1 cellular context compared by ENCODE assay signal in the genomic region with DNA sequence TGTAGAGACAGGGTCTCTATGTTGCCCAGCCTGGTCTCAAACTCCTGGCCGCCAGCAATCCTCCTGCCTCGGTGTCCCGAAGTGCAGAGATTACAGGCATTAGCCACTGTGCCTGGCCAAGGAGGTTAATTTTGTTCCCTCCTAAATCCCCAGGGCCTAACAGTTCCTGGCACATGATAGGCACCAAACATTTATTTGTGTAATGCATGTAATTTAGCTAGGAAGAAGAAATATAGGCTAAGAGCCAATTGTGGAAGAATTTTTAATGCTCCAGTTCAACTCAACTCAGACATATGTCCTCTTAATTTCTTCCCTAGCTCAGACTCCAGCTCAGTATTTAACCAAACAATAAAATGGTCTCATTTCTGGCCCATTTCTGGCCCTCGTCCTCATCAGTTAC.
TF ChIP-seq lines count a peak whose summit lies in the region.

No MANE protein-coding gene starts in this region.

TF ChIP-seq in IMR-90, 13 proteins besides CTCF, POLR2A, EP300 and RAD21:
- TF ChIP-seq BHLHE40 (IDR thresholded peaks at IDR 0.05; ENCODE audit: low read depth, low read length) (no peak), MXI1 (IDR thresholded peaks at IDR 0.05; ENCODE audit: borderline replicate concordance, low read depth, low read length) (no peak), MAZ (IDR thresholded peaks at IDR 0.05; ENCODE audit: borderline replicate concordance, low read depth, low read length) (no peak), FOS (IDR thresholded peaks at IDR 0.05; ENCODE audit: low read depth, low read length) (no peak), CHD1 (IDR thresholded peaks at IDR 0.05; ENCODE audit: low read depth, low read length) (no peak), NFE2L2 (IDR thresholded peaks at IDR 0.05; ENCODE audit: low read depth, low read length) (no peak)
- TF ChIP-seq, protein P1, sequence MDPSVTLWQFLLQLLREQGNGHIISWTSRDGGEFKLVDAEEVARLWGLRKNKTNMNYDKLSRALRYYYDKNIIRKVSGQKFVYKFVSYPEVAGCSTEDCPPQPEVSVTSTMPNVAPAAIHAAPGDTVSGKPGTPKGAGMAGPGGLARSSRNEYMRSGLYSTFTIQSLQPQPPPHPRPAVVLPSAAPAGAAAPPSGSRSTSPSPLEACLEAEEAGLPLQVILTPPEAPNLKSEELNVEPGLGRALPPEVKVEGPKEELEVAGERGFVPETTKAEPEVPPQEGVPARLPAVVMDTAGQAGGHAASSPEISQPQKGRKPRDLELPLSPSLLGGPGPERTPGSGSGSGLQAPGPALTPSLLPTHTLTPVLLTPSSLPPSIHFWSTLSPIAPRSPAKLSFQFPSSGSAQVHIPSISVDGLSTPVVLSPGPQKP (IDR thresholded peaks at IDR 0.05; ENCODE audit: borderline replicate concordance, low read depth, low read length): no peak
- TF ChIP-seq, protein P2, sequence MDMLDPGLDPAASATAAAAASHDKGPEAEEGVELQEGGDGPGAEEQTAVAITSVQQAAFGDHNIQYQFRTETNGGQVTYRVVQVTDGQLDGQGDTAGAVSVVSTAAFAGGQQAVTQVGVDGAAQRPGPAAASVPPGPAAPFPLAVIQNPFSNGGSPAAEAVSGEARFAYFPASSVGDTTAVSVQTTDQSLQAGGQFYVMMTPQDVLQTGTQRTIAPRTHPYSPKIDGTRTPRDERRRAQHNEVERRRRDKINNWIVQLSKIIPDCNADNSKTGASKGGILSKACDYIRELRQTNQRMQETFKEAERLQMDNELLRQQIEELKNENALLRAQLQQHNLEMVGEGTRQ (IDR thresholded peaks at IDR 0.05; ENCODE audit: low read depth, low read length): no peak
TF ChIP-seq in IMR-90: peak in this region for 0.
